ENCODE assay signal across 1 cellular context in the genomic region with DNA sequence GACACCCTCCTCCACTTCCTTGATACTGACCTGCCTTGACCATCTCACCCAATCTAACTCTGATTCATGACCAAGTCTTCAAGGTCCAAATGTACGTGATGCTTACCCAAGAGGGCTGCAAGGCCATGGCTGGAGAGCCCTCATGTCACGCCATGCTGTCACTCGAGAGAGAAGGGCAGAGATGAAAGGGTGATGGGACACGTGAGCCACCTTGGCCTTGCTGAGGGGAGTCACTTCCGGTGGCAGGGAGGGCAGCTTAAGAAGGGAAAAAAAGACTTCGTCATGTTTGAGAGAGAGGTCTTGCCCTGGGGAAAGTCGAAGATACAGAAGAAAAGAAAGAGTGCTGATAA.
TF ChIP-seq lines count a peak whose summit lies in the region.

No MANE protein-coding gene starts in this region.

TF ChIP-seq in liver, 16 proteins besides CTCF, POLR2A, EP300 and RAD21 (continued from another document):
- TF ChIP-seq REST (IDR thresholded peaks at IDR 0.05) = no peak
- TF ChIP-seq JUND (IDR thresholded peaks at IDR 0.05) = no peak
- TF ChIP-seq GABPA (IDR thresholded peaks at IDR 0.05 in 1 of 2, conservative IDR thresholded peaks at IDR 0.05 in 1 of 2) = no peak
- TF ChIP-seq, protein P1, sequence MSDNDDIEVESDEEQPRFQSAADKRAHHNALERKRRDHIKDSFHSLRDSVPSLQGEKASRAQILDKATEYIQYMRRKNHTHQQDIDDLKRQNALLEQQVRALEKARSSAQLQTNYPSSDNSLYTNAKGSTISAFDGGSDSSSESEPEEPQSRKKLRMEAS (IDR thresholded peaks at IDR 0.05) = no peak
- no peak for TF ChIP-seq FOXA2 (IDR thresholded peaks at IDR 0.05)
- TF ChIP-seq YY1 (IDR thresholded peaks at IDR 0.05) = no peak
- TF ChIP-seq RXRA (IDR thresholded peaks at IDR 0.05) = no peak
- no peak for TF ChIP-seq FOXA1 (IDR thresholded peaks at IDR 0.05)
- TF ChIP-seq, protein P2, sequence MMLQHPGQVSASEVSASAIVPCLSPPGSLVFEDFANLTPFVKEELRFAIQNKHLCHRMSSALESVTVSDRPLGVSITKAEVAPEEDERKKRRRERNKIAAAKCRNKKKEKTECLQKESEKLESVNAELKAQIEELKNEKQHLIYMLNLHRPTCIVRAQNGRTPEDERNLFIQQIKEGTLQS (IDR thresholded peaks at IDR 0.05) = no peak
- no peak for TF ChIP-seq TAF1 (conservative IDR thresholded peaks at IDR 0.05)
- TF ChIP-seq HNF4G (IDR thresholded peaks at IDR 0.05) = no peak
